In the genomic region with DNA sequence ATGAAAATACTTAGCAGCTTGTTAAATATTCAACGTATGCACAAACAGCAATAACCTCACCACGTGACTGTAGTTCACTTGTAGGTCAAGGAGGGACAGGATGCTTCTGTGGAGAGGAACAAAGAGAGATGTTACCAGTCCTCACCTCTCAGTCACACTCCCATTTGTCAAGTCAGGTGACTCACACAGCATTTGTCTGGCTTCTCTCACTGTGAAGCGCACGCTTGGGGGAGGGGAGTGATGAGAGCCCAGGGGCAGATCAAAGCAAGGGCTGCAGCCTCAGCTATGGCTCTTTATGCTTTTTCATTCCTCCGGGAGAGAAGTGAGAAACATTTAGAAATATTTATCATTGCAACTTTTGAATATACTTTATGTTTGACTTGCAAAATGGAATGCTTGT, we compare ENCODE assay signal across 8 cellular contexts. TPM values are rescaled to one million over a fixed set of nuclear protein-coding genes. Genes with fewer than 3 reads are reported as not detected.
DNase-seq lines count a peak whose midpoint lies in the region; ATAC-seq and TF ChIP-seq lines count a peak whose summit lies in the region.

No MANE protein-coding gene starts in this region.

- peak; percentile 63 for DNase-seq in NCI-H146 treated with DMSO at 0.1 percent for 48 hours (lab: John Stamatoyannopoulos, UW; ENCODE audit: unreplicated experiment)
- no peak for DNase-seq in activated T-helper 1 cell treated with anti-CD3 and anti-CD28 coated beads, Interleukin-12 subunit alpha, Interleukin-12 subunit beta, Interleukin-2, Interleukin-4 antibody, amounts not matched to agents 30 ng/mL and 10 ng/mL and 1 ng/mL, durations not matched to agents 14 hours and 24 hours and 36 hours (ENCODE audit: low spot score)
- peak; percentile 42 for DNase-seq in kidney glomerular epithelial cell (lab: John Stamatoyannopoulos, UW)
- no peak for DNase-seq in NOMO-1 treated with DMSO at 0.1 percent for 48 hours (lab: John Stamatoyannopoulos, UW; ENCODE audit: unreplicated experiment)
- no peak for DNase-seq in vagina (ENCODE audit: extremely low spot score in 2 of 2)
- no peak for DNase-seq in medulla oblongata (ENCODE audit: extremely low spot score)
- no peak for DNase-seq in MG63

- peak; percentile 64 for ATAC-seq in GM19452 (IDR thresholded peaks at IDR 0.05; ENCODE audit: unreplicated experiment)

- no peaks in the 10 kb centered on the region for H3K9me3 Mint-ChIP-seq in activated T-helper 1 cell treated with anti-CD3 and anti-CD28 coated beads, Interleukin-12 subunit alpha, Interleukin-12 subunit beta, Interleukin-2, Interleukin-4 antibody, amounts not matched to agents 30 ng/mL and 10 ng/mL and 1 ng/mL, durations not matched to agents 14 hours and 24 hours and 36 hours

- no peaks in the 10 kb centered on the region for H3K9me3 ChIP-seq in vagina
- no peaks in the 10 kb centered on the region for H3K9me3 ChIP-seq in MG63

- H3K4me3 ChIP-seq in vagina = no peak overlapping the region
- no peak overlapping the region for H3K4me3 ChIP-seq in MG63

- peak overlapping the region; percentile 6 for H3K27ac Mint-ChIP-seq in activated T-helper 1 cell treated with anti-CD3 and anti-CD28 coated beads, Interleukin-12 subunit alpha, Interleukin-12 subunit beta, Interleukin-2, Interleukin-4 antibody, amounts not matched to agents 30 ng/mL and 10 ng/mL and 1 ng/mL, durations not matched to agents 14 hours and 24 hours and 36 hours

- H3K4me1 ChIP-seq in vagina = peaks cover 17% of the 10 kb centered on the region

- no peaks in the 10 kb centered on the region for H3K36me3 ChIP-seq in vagina
- H3K36me3 ChIP-seq in MG63 = no peaks in the 10 kb centered on the region

- peaks cover 6% of the 10 kb centered on the region for H3K36me3 Mint-ChIP-seq in activated T-helper 1 cell treated with anti-CD3 and anti-CD28 coated beads, Interleukin-12 subunit alpha, Interleukin-12 subunit beta, Interleukin-2, Interleukin-4 antibody, amounts not matched to agents 30 ng/mL and 10 ng/mL and 1 ng/mL, durations not matched to agents 14 hours and 24 hours and 36 hours (ENCODE audit: low read depth)

- no peak overlapping the region for H3K4me3 Mint-ChIP-seq in activated T-helper 1 cell treated with anti-CD3 and anti-CD28 coated beads, Interleukin-12 subunit alpha, Interleukin-12 subunit beta, Interleukin-2, Interleukin-4 antibody, amounts not matched to agents 30 ng/mL and 10 ng/mL and 1 ng/mL, durations not matched to agents 14 hours and 24 hours and 36 hours

- no peak for TF ChIP-seq POLR2A in vagina (IDR thresholded peaks at IDR 0.05)

- peaks cover 61% of the 10 kb centered on the region for H3K27me3 Mint-ChIP-seq in activated T-helper 1 cell treated with anti-CD3 and anti-CD28 coated beads, Interleukin-12 subunit alpha, Interleukin-12 subunit beta, Interleukin-2, Interleukin-4 antibody, amounts not matched to agents 30 ng/mL and 10 ng/mL and 1 ng/mL, durations not matched to agents 14 hours and 24 hours and 36 hours (ENCODE audit: insufficient read depth)

- H3K27me3 ChIP-seq in vagina (peaks cover 10% of the 10 kb centered on the region), MG63 (peaks cover 32% of the 10 kb centered on the region)

- intact Hi-C loops in activated T-helper 1 cell treated with anti-CD3 and anti-CD28 coated beads, Interleukin-12 subunit alpha, Interleukin-12 subunit beta, Interleukin-2, Interleukin-4 antibody, amounts not matched to agents 30 ng/mL and 10 ng/mL and 1 ng/mL, durations not matched to agents 14 hours and 24 hours and 36 hours (cut with micrococcal nuclease) = loop anchor here (2.0 kb wide), 1 partner anchor 22 kb away; no protein-coding TSS in a partner anchor
- intact Hi-C loops in vagina (cut with DNase I) = no loop called here

- no peak overlapping the region for H3K27ac ChIP-seq in vagina

- no peak for TF ChIP-seq CTCF in vagina (IDR thresholded peaks at IDR 0.05)

- peaks cover 27% of the 10 kb centered on the region for H3K4me1 Mint-ChIP-seq in activated T-helper 1 cell treated with anti-CD3 and anti-CD28 coated beads, Interleukin-12 subunit alpha, Interleukin-12 subunit beta, Interleukin-2, Interleukin-4 antibody, amounts not matched to agents 30 ng/mL and 10 ng/mL and 1 ng/mL, durations not matched to agents 14 hours and 24 hours and 36 hours (ENCODE audit: low read depth)

RNA-seq across cellular contexts. Expression of gene RBM20, which starts 2.9 kb away (rescaled TPM):
- not detected in 2 replicates for total RNA-seq in activated T-helper 1 cell treated with anti-CD3 and anti-CD28 coated beads, Interleukin-12 subunit alpha, Interleukin-12 subunit beta, Interleukin-2, Interleukin-4 antibody, amounts not matched to agents 30 ng/mL and 10 ng/mL and 1 ng/mL, durations not matched to agents 14 hours and 24 hours and 36 hours
- total RNA-seq in vagina = 5.2 TPM
- not detected in 2 replicates for total RNA-seq in MG63 (2014; rRNA removed; shearing (Covaris generic); ENCODE audit: low replicate concordance)

Comparison
In these comparisons a context has a peak if more than half of its experiments do, and no peak if none do; other contexts are left out.
1. DNase-seq: peak in NCI-H146 treated with DMSO at 0.1 percent for 48 hours (single experiment) and kidney glomerular epithelial cell (single experiment); none in activated T-helper 1 cell treated with anti-CD3 and anti-CD28 coated beads, Interleukin-12 subunit alpha, Interleukin-12 subunit beta, Interleukin-2, Interleukin-4 antibody, amounts not matched to agents 30 ng/mL and 10 ng/mL and 1 ng/mL, durations not matched to agents 14 hours and 24 hours and 36 hours (single experiment), NOMO-1 treated with DMSO at 0.1 percent for 48 hours (single experiment), vagina (0 of 2), medulla oblongata (single experiment) and MG63 (single experiment).